ENCODE assay signal across 1 cellular context in the genomic region with DNA sequence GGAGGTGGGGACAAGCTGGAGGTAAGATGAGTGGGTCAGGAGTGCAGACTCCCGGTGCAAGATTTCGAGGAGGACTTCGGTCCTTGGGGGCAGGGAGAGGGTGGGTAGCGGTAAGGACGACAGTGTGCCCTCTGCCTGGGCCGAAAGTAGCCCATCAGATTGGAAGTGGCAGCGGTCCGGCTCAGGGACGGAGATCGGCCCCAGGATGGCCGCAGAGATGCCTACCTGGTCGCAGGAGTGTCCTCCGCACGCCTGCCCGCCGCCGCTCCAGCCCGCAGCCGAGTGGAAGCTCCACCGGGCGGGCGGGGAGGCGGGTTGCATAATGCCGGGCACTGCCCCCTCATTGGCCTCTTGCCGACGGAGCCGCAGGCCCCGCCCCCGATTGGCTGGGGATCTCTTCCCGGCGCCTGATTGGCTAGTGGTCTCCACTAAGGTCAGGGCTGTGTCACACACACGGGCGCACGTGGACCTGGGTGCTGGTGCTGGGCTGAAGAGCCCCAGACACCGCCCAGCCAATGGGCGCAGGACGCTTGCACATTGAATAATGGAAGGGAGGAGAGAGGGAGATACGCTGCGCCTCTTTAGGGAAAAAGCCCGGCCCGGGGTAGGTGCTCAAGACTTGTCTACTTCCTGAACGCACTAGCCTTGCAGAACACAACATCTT.
TF ChIP-seq lines count a peak whose summit lies in the region.

A gene with protein sequence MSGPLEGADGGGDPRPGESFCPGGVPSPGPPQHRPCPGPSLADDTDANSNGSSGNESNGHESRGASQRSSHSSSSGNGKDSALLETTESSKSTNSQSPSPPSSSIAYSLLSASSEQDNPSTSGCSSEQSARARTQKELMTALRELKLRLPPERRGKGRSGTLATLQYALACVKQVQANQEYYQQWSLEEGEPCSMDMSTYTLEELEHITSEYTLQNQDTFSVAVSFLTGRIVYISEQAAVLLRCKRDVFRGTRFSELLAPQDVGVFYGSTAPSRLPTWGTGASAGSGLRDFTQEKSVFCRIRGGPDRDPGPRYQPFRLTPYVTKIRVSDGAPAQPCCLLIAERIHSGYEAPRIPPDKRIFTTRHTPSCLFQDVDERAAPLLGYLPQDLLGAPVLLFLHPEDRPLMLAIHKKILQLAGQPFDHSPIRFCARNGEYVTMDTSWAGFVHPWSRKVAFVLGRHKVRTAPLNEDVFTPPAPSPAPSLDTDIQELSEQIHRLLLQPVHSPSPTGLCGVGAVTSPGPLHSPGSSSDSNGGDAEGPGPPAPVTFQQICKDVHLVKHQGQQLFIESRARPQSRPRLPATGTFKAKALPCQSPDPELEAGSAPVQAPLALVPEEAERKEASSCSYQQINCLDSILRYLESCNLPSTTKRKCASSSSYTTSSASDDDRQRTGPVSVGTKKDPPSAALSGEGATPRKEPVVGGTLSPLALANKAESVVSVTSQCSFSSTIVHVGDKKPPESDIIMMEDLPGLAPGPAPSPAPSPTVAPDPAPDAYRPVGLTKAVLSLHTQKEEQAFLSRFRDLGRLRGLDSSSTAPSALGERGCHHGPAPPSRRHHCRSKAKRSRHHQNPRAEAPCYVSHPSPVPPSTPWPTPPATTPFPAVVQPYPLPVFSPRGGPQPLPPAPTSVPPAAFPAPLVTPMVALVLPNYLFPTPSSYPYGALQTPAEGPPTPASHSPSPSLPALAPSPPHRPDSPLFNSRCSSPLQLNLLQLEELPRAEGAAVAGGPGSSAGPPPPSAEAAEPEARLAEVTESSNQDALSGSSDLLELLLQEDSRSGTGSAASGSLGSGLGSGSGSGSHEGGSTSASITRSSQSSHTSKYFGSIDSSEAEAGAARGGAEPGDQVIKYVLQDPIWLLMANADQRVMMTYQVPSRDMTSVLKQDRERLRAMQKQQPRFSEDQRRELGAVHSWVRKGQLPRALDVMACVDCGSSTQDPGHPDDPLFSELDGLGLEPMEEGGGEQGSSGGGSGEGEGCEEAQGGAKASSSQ (N-terminal part only) (minus strand): TSS at position 293 of the 664 bp plus-strand sequence. CDS start 1,698 bp downstream, outside the sequence.

TF ChIP-seq in HepG2, 621 proteins besides CTCF, POLR2A, EP300 and RAD21 (continued from another document and continues in another):
- TF ChIP-seq, protein P1, sequence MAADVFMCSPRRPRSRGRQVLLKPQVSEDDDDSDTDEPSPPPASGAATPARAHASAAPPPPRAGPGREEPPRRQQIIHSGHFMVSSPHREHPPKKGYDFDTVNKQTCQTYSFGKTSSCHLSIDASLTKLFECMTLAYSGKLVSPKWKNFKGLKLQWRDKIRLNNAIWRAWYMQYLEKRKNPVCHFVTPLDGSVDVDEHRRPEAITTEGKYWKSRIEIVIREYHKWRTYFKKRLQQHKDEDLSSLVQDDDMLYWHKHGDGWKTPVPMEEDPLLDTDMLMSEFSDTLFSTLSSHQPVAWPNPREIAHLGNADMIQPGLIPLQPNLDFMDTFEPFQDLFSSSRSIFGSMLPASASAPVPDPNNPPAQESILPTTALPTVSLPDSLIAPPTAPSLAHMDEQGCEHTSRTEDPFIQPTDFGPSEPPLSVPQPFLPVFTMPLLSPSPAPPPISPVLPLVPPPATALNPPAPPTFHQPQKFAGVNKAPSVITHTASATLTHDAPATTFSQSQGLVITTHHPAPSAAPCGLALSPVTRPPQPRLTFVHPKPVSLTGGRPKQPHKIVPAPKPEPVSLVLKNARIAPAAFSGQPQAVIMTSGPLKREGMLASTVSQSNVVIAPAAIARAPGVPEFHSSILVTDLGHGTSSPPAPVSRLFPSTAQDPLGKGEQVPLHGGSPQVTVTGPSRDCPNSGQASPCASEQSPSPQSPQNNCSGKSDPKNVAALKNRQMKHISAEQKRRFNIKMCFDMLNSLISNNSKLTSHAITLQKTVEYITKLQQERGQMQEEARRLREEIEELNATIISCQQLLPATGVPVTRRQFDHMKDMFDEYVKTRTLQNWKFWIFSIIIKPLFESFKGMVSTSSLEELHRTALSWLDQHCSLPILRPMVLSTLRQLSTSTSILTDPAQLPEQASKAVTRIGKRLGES (CRISPR knock-in tag; IDR thresholded peaks at IDR 0.05; ENCODE audit: borderline replicate concordance) = no peak
- TF ChIP-seq ZNF75D (CRISPR knock-in tag; IDR thresholded peaks at IDR 0.05; ENCODE audit: borderline replicate concordance) (no peak), ZNF749 (CRISPR knock-in tag; IDR thresholded peaks at IDR 0.05; ENCODE audit: borderline replicate concordance) (no peak), PAF1 (CRISPR knock-in tag; IDR thresholded peaks at IDR 0.05) (no peak), SP4 (CRISPR knock-in tag; IDR thresholded peaks at IDR 0.05) (no peak), ZNF83 (CRISPR knock-in tag; IDR thresholded peaks at IDR 0.05; ENCODE audit: borderline replicate concordance) (no peak), ZZZ3 (CRISPR knock-in tag; IDR thresholded peaks at IDR 0.05; ENCODE audit: borderline replicate concordance) (no peak), CCDC6 (CRISPR knock-in tag; IDR thresholded peaks at IDR 0.05) (no peak), BCL6 (CRISPR knock-in tag; IDR thresholded peaks at IDR 0.05) (peak; percentile 24; the same call in 1 of the 2 replicates), ELF4 (CRISPR knock-in tag; IDR thresholded peaks at IDR 0.05; ENCODE audit: borderline replicate concordance) (no peak), ZNF124 (CRISPR knock-in tag; IDR thresholded peaks at IDR 0.05) (no peak), ZIK1 (CRISPR knock-in tag; IDR thresholded peaks at IDR 0.05; ENCODE audit: borderline replicate concordance, low read depth) (no peak), GZF1 (CRISPR knock-in tag; IDR thresholded peaks at IDR 0.05) (no peak), ZNF326 (CRISPR knock-in tag; IDR thresholded peaks at IDR 0.05; ENCODE audit: borderline replicate concordance) (no peak), ZNF232 (CRISPR knock-in tag; IDR thresholded peaks at IDR 0.05; ENCODE audit: borderline replicate concordance) (no peak), BHLHE40 (IDR thresholded peaks at IDR 0.05; ENCODE audit: low read length) (no peak), SRY (CRISPR knock-in tag; IDR thresholded peaks at IDR 0.05) (no peak), RBAK (CRISPR knock-in tag; IDR thresholded peaks at IDR 0.05) (no peak), MED8 (CRISPR knock-in tag; IDR thresholded peaks at IDR 0.05; ENCODE audit: insufficient replicate concordance) (no peak), TBP (CRISPR knock-in tag; IDR thresholded peaks at IDR 0.05) (no peak), FOXA3 (CRISPR knock-in tag; IDR thresholded peaks at IDR 0.05) (0 out of 2 replicates have a peak, but pooled peaks have one; percentile 22), NFIB (CRISPR knock-in tag; IDR thresholded peaks at IDR 0.05; ENCODE audit: borderline replicate concordance) (no peak), ZBTB42 (CRISPR knock-in tag; IDR thresholded peaks at IDR 0.05) (no peak), NFKB2 (CRISPR knock-in tag; IDR thresholded peaks at IDR 0.05; ENCODE audit: borderline replicate concordance) (no peak; the same call in 1 of the 2 replicates), POLR2AphosphoS2 (IDR thresholded peaks at IDR 0.05; ENCODE audit: low read depth, low read length) (no peak), ZSCAN25 (CRISPR knock-in tag; IDR thresholded peaks at IDR 0.05) (no peak), ZNF3 (CRISPR knock-in tag; IDR thresholded peaks at IDR 0.05) (no peak), ZNF225 (CRISPR knock-in tag; IDR thresholded peaks at IDR 0.05) (no peak), ARNTL (CRISPR knock-in tag; IDR thresholded peaks at IDR 0.05) (peak; percentile 99)
- TF ChIP-seq, protein P2, sequence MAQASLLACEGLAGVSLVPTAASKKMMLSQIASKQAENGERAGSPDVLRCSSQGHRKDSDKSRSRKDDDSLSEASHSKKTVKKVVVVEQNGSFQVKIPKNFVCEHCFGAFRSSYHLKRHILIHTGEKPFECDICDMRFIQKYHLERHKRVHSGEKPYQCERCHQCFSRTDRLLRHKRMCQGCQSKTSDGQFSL (CRISPR knock-in tag; IDR thresholded peaks at IDR 0.05) = no peak
- TF ChIP-seq, protein P3, sequence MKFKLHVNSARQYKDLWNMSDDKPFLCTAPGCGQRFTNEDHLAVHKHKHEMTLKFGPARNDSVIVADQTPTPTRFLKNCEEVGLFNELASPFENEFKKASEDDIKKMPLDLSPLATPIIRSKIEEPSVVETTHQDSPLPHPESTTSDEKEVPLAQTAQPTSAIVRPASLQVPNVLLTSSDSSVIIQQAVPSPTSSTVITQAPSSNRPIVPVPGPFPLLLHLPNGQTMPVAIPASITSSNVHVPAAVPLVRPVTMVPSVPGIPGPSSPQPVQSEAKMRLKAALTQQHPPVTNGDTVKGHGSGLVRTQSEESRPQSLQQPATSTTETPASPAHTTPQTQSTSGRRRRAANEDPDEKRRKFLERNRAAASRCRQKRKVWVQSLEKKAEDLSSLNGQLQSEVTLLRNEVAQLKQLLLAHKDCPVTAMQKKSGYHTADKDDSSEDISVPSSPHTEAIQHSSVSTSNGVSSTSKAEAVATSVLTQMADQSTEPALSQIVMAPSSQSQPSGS (CRISPR knock-in tag; IDR thresholded peaks at IDR 0.05) = peak; percentile 53; the same call in 1 of the 2 replicates
- TF ChIP-seq, protein P4, sequence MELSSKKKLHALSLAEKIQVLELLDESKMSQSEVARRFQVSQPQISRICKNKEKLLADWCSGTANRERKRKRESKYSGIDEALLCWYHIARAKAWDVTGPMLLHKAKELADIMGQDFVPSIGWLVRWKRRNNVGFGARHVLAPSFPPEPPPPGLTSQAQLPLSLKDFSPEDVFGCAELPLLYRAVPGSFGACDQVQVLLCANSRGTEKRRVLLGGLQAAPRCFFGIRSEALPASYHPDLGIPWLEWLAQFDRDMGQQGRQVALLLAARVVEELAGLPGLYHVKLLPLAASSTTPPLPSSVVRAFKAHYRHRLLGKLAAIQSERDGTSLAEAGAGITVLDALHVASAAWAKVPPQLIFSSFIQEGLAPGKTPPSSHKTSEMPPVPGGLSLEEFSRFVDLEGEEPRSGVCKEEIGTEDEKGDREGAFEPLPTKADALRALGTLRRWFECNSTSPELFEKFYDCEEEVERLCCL (CRISPR knock-in tag; IDR thresholded peaks at IDR 0.05; ENCODE audit: borderline replicate concordance) = no peak
- TF ChIP-seq, protein P5, sequence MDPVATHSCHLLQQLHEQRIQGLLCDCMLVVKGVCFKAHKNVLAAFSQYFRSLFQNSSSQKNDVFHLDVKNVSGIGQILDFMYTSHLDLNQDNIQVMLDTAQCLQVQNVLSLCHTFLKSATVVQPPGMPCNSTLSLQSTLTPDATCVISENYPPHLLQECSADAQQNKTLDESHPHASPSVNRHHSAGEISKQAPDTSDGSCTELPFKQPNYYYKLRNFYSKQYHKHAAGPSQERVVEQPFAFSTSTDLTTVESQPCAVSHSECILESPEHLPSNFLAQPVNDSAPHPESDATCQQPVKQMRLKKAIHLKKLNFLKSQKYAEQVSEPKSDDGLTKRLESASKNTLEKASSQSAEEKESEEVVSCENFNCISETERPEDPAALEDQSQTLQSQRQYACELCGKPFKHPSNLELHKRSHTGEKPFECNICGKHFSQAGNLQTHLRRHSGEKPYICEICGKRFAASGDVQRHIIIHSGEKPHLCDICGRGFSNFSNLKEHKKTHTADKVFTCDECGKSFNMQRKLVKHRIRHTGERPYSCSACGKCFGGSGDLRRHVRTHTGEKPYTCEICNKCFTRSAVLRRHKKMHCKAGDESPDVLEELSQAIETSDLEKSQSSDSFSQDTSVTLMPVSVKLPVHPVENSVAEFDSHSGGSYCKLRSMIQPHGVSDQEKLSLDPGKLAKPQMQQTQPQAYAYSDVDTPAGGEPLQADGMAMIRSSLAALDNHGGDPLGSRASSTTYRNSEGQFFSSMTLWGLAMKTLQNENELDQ (CRISPR knock-in tag; IDR thresholded peaks at IDR 0.05; ENCODE audit: borderline replicate concordance) = no peak
- TF ChIP-seq, protein P6, sequence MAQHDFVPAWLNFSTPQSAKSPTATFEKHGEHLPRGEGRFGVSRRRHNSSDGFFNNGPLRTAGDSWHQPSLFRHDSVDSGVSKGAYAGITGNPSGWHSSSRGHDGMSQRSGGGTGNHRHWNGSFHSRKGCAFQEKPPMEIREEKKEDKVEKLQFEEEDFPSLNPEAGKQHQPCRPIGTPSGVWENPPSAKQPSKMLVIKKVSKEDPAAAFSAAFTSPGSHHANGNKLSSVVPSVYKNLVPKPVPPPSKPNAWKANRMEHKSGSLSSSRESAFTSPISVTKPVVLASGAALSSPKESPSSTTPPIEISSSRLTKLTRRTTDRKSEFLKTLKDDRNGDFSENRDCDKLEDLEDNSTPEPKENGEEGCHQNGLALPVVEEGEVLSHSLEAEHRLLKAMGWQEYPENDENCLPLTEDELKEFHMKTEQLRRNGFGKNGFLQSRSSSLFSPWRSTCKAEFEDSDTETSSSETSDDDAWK (CRISPR knock-in tag; IDR thresholded peaks at IDR 0.05) = no peak
- TF ChIP-seq, protein P7, sequence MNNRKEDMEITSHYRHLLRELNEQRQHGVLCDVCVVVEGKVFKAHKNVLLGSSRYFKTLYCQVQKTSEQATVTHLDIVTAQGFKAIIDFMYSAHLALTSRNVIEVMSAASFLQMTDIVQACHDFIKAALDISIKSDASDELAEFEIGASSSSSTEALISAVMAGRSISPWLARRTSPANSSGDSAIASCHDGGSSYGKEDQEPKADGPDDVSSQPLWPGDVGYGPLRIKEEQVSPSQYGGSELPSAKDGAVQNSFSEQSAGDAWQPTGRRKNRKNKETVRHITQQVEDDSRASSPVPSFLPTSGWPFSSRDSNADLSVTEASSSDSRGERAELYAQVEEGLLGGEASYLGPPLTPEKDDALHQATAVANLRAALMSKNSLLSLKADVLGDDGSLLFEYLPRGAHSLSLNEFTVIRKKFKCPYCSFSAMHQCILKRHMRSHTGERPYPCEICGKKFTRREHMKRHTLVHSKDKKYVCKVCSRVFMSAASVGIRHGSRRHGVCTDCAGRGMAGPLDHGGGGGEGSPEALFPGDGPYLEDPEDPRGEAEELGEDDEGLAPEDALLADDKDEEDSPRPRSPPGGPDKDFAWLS (CRISPR knock-in tag; IDR thresholded peaks at IDR 0.05; ENCODE audit: borderline replicate concordance) = no peak
- TF ChIP-seq, protein P8, sequence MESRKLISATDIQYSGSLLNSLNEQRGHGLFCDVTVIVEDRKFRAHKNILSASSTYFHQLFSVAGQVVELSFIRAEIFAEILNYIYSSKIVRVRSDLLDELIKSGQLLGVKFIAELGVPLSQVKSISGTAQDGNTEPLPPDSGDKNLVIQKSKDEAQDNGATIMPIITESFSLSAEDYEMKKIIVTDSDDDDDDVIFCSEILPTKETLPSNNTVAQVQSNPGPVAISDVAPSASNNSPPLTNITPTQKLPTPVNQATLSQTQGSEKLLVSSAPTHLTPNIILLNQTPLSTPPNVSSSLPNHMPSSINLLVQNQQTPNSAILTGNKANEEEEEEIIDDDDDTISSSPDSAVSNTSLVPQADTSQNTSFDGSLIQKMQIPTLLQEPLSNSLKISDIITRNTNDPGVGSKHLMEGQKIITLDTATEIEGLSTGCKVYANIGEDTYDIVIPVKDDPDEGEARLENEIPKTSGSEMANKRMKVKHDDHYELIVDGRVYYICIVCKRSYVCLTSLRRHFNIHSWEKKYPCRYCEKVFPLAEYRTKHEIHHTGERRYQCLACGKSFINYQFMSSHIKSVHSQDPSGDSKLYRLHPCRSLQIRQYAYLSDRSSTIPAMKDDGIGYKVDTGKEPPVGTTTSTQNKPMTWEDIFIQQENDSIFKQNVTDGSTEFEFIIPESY (CRISPR knock-in tag; IDR thresholded peaks at IDR 0.05) = no peak; the same call in 1 of the 2 replicates
- TF ChIP-seq, protein P9, sequence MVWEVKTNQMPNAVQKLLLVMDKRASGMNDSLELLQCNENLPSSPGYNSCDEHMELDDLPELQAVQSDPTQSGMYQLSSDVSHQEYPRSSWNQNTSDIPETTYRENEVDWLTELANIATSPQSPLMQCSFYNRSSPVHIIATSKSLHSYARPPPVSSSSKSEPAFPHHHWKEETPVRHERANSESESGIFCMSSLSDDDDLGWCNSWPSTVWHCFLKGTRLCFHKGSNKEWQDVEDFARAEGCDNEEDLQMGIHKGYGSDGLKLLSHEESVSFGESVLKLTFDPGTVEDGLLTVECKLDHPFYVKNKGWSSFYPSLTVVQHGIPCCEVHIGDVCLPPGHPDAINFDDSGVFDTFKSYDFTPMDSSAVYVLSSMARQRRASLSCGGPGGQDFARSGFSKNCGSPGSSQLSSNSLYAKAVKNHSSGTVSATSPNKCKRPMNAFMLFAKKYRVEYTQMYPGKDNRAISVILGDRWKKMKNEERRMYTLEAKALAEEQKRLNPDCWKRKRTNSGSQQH (CRISPR knock-in tag; IDR thresholded peaks at IDR 0.05; ENCODE audit: low read depth) = peak; percentile 72; the same call in 1 of the 2 replicates
